9 cellular contexts compared by ENCODE assay signal in genomic region chrY:21585449-21585848, GRCh38. TPM values are rescaled to one million over a fixed set of nuclear protein-coding genes. Genes with fewer than 3 reads are reported as not detected.
"Had no signal": no experiment of that assay in that cellular context is flagged by ENCODE, and none has a peak within 500 bp of the region (broad histone marks: within the 10 kb centered on the region; RNA-seq: fewer than 3 reads in every experiment).

No MANE protein-coding gene starts in this region.

- H3K27ac Mint-ChIP-seq: HFFc6 had no signal

- H3K4me3 ChIP-seq: GM23248, HAP-1 had no signal

- FAIRE-seq: HTR-8/SVneo had no signal

- H3K27ac ChIP-seq: GM23248 had no signal

- DNase-seq: GM23248, GOT3, H7, HFFc6, IMR-90 had no signal

- H3K9me3 ChIP-seq: HAP-1 had no signal

- H3K4me3 Mint-ChIP-seq: HFFc6 had no signal

- H3K4me1 ChIP-seq: HAP-1 had no signal

- ATAC-seq: HCT116 had no signal

- H3K36me3 ChIP-seq: HAP-1 had no signal

RNA-seq across cellular contexts. Expression of gene RBMY1A1, which starts 50.8 kb away (rescaled TPM):
- total RNA-seq: GM23248, H7, HFFc6, HT-29, IMR-90 had no signal
- polyA plus RNA-seq: GM23248, IMR-90 had no signal
